ENCODE assay signal across 28 cellular contexts in the genomic region with DNA sequence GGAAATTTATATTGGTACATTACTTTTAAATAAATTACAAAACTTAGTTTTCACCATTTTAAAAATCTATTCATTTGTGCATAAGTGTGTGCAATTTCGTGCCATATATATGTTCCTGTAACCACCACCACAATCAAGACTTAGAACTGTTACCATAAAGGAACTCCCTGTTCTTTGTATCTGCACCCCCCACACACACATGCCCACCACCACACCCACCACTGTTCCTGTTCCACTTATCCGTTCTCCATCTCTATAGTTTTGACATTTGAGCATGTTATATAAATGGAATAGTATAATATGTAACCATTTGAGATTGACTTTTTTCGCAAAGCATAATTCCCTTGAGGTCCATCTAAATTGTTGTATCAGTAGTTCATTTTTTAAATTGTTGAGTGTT.
"Had no signal": no experiment of that assay in that cellular context is flagged by ENCODE, and none has a peak within 500 bp of the region (broad histone marks: within the 10 kb centered on the region; RNA-seq: fewer than 3 reads in every experiment).

No MANE protein-coding gene starts in this region.

- H3K9me3 Mint-ChIP-seq: activated naive CD8-positive, alpha-beta T cell treated with anti-CD3 and anti-CD28 coated beads, Interleukin-2, amount 10 ng/mL, durations not matched to agents 7 days and 5 days; T-helper 1 cell treated with Interleukin-12 subunit alpha and Interleukin-12 subunit beta and Interleukin-4 antibody, amounts not matched to agents 30 μg/mL and 1 μg/mL, for 36 hours; WTC11 had no signal

- H3K27ac Mint-ChIP-seq: activated CD8-positive, alpha-beta T cell treated with anti-CD3 and anti-CD28 coated beads, Interleukin-2, amount 10 ng/mL, durations not matched to agents 7 days and 5 days; activated naive CD8-positive, alpha-beta T cell treated with anti-CD3 and anti-CD28 coated beads, Interleukin-2, amount 10 ng/mL, durations not matched to agents 7 days and 5 days; T-helper 1 cell treated with Interleukin-12 subunit alpha and Interleukin-12 subunit beta and Interleukin-4 antibody, amounts not matched to agents 30 μg/mL and 1 μg/mL, for 36 hours; WTC11 had no signal

- DNase-seq: activated CD4-positive, alpha-beta T cell treated with anti-CD3 and anti-CD28 coated beads for 48 hours; activated CD4-positive, alpha-beta T cell treated with anti-CD3 and anti-CD28 coated beads, Interleukin-2, amount 50 U/mL, for 4 hours; activated CD4-positive, CD25-positive, alpha-beta regulatory T cell treated with anti-CD3 and anti-CD28 coated beads, Interleukin-2, amount 50 U/mL, for 72 hours; activated CD8-positive, alpha-beta memory T cell treated with anti-CD3 and anti-CD28 coated beads, Interleukin-2, amount 50 U/mL, for 48 hours; activated CD8-positive, alpha-beta T cell treated with anti-CD3 and anti-CD28 coated beads, Interleukin-2, amount 10 ng/mL, durations not matched to agents 7 days and 5 days; activated naive CD4-positive, alpha-beta T cell treated with anti-CD3 and anti-CD28 coated beads, Interleukin-2, amount 50 U/mL, for 16 hours; activated naive CD8-positive, alpha-beta T cell treated with anti-CD3 and anti-CD28 coated beads, Interleukin-2, amount 10 ng/mL, durations not matched to agents 7 days and 5 days; activated T-cell treated with anti-CD3 and anti-CD28 coated beads, Interleukin-2, amount 50 U/mL, for 1 hour; adrenal gland; central memory CD4-positive, alpha-beta T cell; MV-4-11; NCI-H1092 treated with DMSO at 0.1 percent for 48 hours; NCI-H1417 treated with DMSO at 0.1 percent for 48 hours; NCI-H1694; NCI-H2029 treated with DMSO at 0.1 percent for 48 hours; NCI-H345; NCI-H510A treated with DMSO at 0.1 percent for 48 hours; NCI-H69; NK-92 treated with Interleukin-12 subunit alpha and Interleukin-12 subunit beta, amount 100 ng/mL, for 24 hours; Right ventricle myocardium superior; SJCRH30; SK-N-SH; SW 1271 had no signal

- H3K27me3 ChIP-seq: adrenal gland, SJCRH30 had no signal

- FAIRE-seq: bronchial epithelial cell had no signal

- H3K4me2 ChIP-seq: SK-N-SH had no signal

- H3K9ac ChIP-seq: SK-N-SH had no signal

- H3K4me3 ChIP-seq: adrenal gland, SJCRH30 had no signal

- H3K4me1 ChIP-seq: adrenal gland, SJCRH30 had no signal

- H3K4me3 Mint-ChIP-seq: activated CD8-positive, alpha-beta T cell treated with anti-CD3 and anti-CD28 coated beads, Interleukin-2, amount 10 ng/mL, durations not matched to agents 7 days and 5 days; activated naive CD8-positive, alpha-beta T cell treated with anti-CD3 and anti-CD28 coated beads, Interleukin-2, amount 10 ng/mL, durations not matched to agents 7 days and 5 days; T-helper 1 cell treated with Interleukin-12 subunit alpha and Interleukin-12 subunit beta and Interleukin-4 antibody, amounts not matched to agents 30 μg/mL and 1 μg/mL, for 36 hours; WTC11 had no signal

- H3K36me3 ChIP-seq: adrenal gland had no signal

- H3K27ac ChIP-seq: adrenal gland, RWPE1, SJCRH30 had no signal

- H3K27me3 Mint-ChIP-seq: activated naive CD8-positive, alpha-beta T cell treated with anti-CD3 and anti-CD28 coated beads, Interleukin-2, amount 10 ng/mL, durations not matched to agents 7 days and 5 days had no signal

- H3K9me3 ChIP-seq: adrenal gland, SJCRH30, SK-N-SH had no signal

- H3K4me1 Mint-ChIP-seq: activated naive CD8-positive, alpha-beta T cell treated with anti-CD3 and anti-CD28 coated beads, Interleukin-2, amount 10 ng/mL, durations not matched to agents 7 days and 5 days; WTC11 had no signal

- ATAC-seq: activated CD8-positive, alpha-beta T cell treated with anti-CD3 and anti-CD28 coated beads, Interleukin-2, amount 10 ng/mL, durations not matched to agents 7 days and 5 days; Panc1; WTC11 had no signal
